8 cellular contexts compared by ENCODE assay signal in genomic region chr16:89442990-89443726, GRCh38. TPM values are rescaled to one million over a fixed set of nuclear protein-coding genes. Genes with fewer than 3 reads are reported as not detected.
A peak's percentile ranks its signal among the peaks of the same experiment; 100 is the strongest.
DNase-seq lines count a peak whose midpoint lies in the region; ATAC-seq, FAIRE-seq and TF ChIP-seq lines count a peak whose summit lies in the region.

No MANE protein-coding gene starts in this region.

- peaks cover 97% of the 10 kb centered on the region for H4K20me1 ChIP-seq in astrocyte (ENCODE audit: insufficient read depth, low read length)

- H3K27ac ChIP-seq in astrocyte (ENCODE audit: low read depth, low read length) (peak overlapping the region; percentile 64), stomach smooth muscle (ENCODE audit: low read length) (peak overlapping the region; percentile 46)

- H3K27ac Mint-ChIP-seq in CD14-positive monocyte (peak overlapping the region in 6 of 7 donors; percentile 21 to 79 (median 71)), astrocyte (ENCODE audit: unreplicated experiment) (peak overlapping the region; percentile 84)

- TF ChIP-seq CTCF in CD14-positive monocyte (IDR thresholded peaks at IDR 0.05) (no peak), astrocyte (IDR thresholded peaks at IDR 0.05; ENCODE audit: insufficient read depth, low read depth, low read length) (peak; percentile 3)

- no peak overlapping the region for H3K4me3 Mint-ChIP-seq in CD14-positive monocyte
- H3K4me3 Mint-ChIP-seq in astrocyte (ENCODE audit: unreplicated experiment), result peak overlapping the region; percentile 59

- peaks cover 0 to 2% (median 0%) of the 10 kb centered on the region in 3 donors for H3K27me3 Mint-ChIP-seq in CD14-positive monocyte (ENCODE audit: low read depth in 3 of 3)
- H3K27me3 Mint-ChIP-seq in astrocyte (ENCODE audit: low read depth, unreplicated experiment), result no peaks in the 10 kb centered on the region

- H3K36me3 Mint-ChIP-seq in CD14-positive monocyte, result peaks cover 17 to 19% of the 10 kb centered on the region in 2 donors
- H3K36me3 Mint-ChIP-seq in astrocyte (ENCODE audit: low read depth, unreplicated experiment), result peaks cover 4% of the 10 kb centered on the region

- H3K9me3 ChIP-seq in astrocyte (ENCODE audit: insufficient read depth, low read depth, low read length) (no peaks in the 10 kb centered on the region), stomach smooth muscle (ENCODE audit: control insufficient read depth in 2 of 2, low read length in 2 of 2) (no peaks in the 10 kb centered on the region)

- peak overlapping the region; percentile 40 for H3K4me2 ChIP-seq in astrocyte (ENCODE audit: low read length)

- intact Hi-C loops in CD14-positive monocyte (cut with micrococcal nuclease), result loop anchor here in 1 of 2 donors (5.0 kb wide), 2 partner anchors 36 to 44 kb away; no protein-coding TSS in a partner anchor

- H2AFZ ChIP-seq in astrocyte (ENCODE audit: low read depth, low read length), result no peak overlapping the region

- FAIRE-seq in HTR-8/SVneo (lab: Jason Lieb, UNC) (no peak), astrocyte (lab: Jason Lieb, UNC) (no peak)

- H3K79me2 ChIP-seq in astrocyte (ENCODE audit: insufficient read depth, low read length), result peaks cover 100% of the 10 kb centered on the region

- H3K4me1 ChIP-seq in astrocyte (ENCODE audit: insufficient read depth, low read length) (peaks cover 31% of the 10 kb centered on the region), stomach smooth muscle (ENCODE audit: control insufficient read depth, insufficient read depth, low read length) (peaks cover 66% of the 10 kb centered on the region)

- H3K9ac ChIP-seq in astrocyte (ENCODE audit: low read length) (peak overlapping the region; percentile 69), stomach smooth muscle (ENCODE audit: low read length in 2 of 2) (peak overlapping the region in 1 of 2 donors; percentile 29)

- peaks cover 88% of the 10 kb centered on the region for H3K4me1 Mint-ChIP-seq in CD14-positive monocyte
- peaks cover 78% of the 10 kb centered on the region for H3K4me1 Mint-ChIP-seq in astrocyte (ENCODE audit: low read depth, unreplicated experiment)

- ATAC-seq in HG02938 (IDR thresholded peaks at IDR 0.05; ENCODE audit: unreplicated experiment), result no peak
- no peak for ATAC-seq in HG02973 (IDR thresholded peaks at IDR 0.05; ENCODE audit: unreplicated experiment)

- no peaks in the 10 kb centered on the region for H3K9me3 Mint-ChIP-seq in CD14-positive monocyte
- peaks cover 2% of the 10 kb centered on the region for H3K9me3 Mint-ChIP-seq in astrocyte (ENCODE audit: unreplicated experiment)

- H3K4me3 ChIP-seq in astrocyte (ENCODE audit: insufficient read depth, low read depth, low read length), result no peak overlapping the region
- H3K4me3 ChIP-seq in stomach smooth muscle (ENCODE audit: low read length in 2 of 2), result peak overlapping the region; percentile 50 to 52

- DNase-seq in CD14-positive monocyte (ENCODE audit: low spot score) (no peak), HTR-8/SVneo (ENCODE audit: insufficient read length, low spot score) (peak; percentile 56), astrocyte (ENCODE audit: low read depth) (peak; percentile 76), islet precursor cell (peak; percentile 65), GF-D8 (lab: John Stamatoyannopoulos, UW) (no peak)

- H3K27me3 ChIP-seq in astrocyte (ENCODE audit: insufficient read depth, low read length) (no peaks in the 10 kb centered on the region), stomach smooth muscle (ENCODE audit: control insufficient read depth in 1 of 2, insufficient read depth in 2 of 2, low read length in 2 of 2) (no peaks in the 10 kb centered on the region)

- H3K36me3 ChIP-seq in astrocyte (ENCODE audit: insufficient read depth, low read length) (no peaks in the 10 kb centered on the region), stomach smooth muscle (ENCODE audit: control insufficient read depth in 2 of 2, insufficient read depth in 2 of 2, low read length in 2 of 2) (peaks cover 0 to 2% of the 10 kb centered on the region in 2 donors)

RNA-seq across cellular contexts. Expression of gene ANKRD11, which starts 47.2 kb away (rescaled TPM):
- 1 to 10 TPM; 3.2 to 5.4 TPM for polyA plus RNA-seq in CD14-positive monocyte
- total RNA-seq in astrocyte, result 213 TPM in 2 replicates

Comparison
In these comparisons a context has a peak if more than half of its experiments do, and no peak if none do; other contexts are left out.
1. DNase-seq: peak in HTR-8/SVneo (single experiment), astrocyte (single experiment) and islet precursor cell (single experiment); none in CD14-positive monocyte (single experiment) and GF-D8 (single experiment).